In the genomic region with DNA sequence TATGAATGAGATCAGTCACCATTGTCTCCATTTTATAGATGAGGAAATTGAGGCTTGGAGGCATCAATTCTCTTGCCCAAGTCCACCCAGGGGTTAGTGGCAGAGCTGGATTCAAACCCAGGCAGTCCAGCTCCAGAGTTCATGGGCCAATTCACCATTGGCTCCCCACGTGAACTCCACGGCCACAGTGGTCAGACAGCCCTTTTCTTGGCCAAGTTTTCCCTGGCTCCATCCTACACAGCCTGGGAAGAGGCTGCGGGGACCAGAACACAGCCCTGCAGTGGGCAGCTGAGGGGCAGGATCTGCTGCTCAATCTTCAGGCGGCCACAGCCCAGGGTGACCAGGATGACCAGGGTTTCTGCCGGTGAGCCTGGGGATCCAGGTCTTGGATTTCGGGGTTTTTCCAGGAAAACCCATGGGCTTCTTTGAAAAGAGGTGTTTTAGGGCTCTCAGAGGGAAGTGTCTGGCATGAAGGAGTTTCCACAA, we compare ENCODE assay signal across 12 cellular contexts. TPM values are rescaled to one million over a fixed set of nuclear protein-coding genes. Genes with fewer than 3 reads are reported as not detected.
DNase-seq lines count a peak whose midpoint lies in the region; ATAC-seq, FAIRE-seq and TF ChIP-seq lines count a peak whose summit lies in the region.
"Had no signal": no experiment of that assay in that cellular context is flagged by ENCODE, and none has a peak within 500 bp of the region (broad histone marks: within the 10 kb centered on the region; RNA-seq: fewer than 3 reads in every experiment).

No MANE protein-coding gene starts in this region.

- CTCF ChIA-PET in PC-3 (lab: Charles Lee): interaction anchor here (1.2 kb wide), 2 partner anchors 77 to 87 kb away, joined by 3 to 5 read pairs; no protein-coding TSS in a partner anchor
- CTCF ChIA-PET in endothelial cell of umbilical vein (lab: Charles Lee): interaction anchor here (0.8 to 5.2 kb wide), 17 partner anchors 8 to 87 kb away, joined by 3 to 42 read pairs (median 7); no protein-coding TSS in a partner anchor

- no peak for TF ChIP-seq CTCF in PC-3 (conservative IDR thresholded peaks at IDR 0.05; ENCODE audit: low read depth, low read length)
- TF ChIP-seq CTCF in endothelial cell of umbilical vein (IDR thresholded peaks at IDR 0.05; ENCODE audit: extremely low read depth in 1 of 2, insufficient read depth in 1 of 2, low read depth in 1 of 2, low read length in 2 of 2): no peak
- no peak for TF ChIP-seq CTCF in tibial artery (IDR thresholded peaks at IDR 0.05)

- H3K4me2 ChIP-seq in PC-3 (ENCODE audit: low read length) (peak overlapping the region; percentile 42), endothelial cell of umbilical vein (ENCODE audit: insufficient read depth, low read length) (no peak overlapping the region)

- FAIRE-seq in endothelial cell of umbilical vein (lab: Jason Lieb, UNC): peak; percentile 37
- FAIRE-seq: GM19239 had no signal

- no peaks in the 10 kb centered on the region for H3K9me3 Mint-ChIP-seq in activated CD4-positive, alpha-beta T cell treated with anti-CD3 and anti-CD28 coated beads, Interleukin-2, amount 10 ng/mL, durations not matched to agents 24 days and 14 days
- H3K9me3 Mint-ChIP-seq: activated T-helper 1 cell treated with anti-CD3 and anti-CD28 coated beads, Interleukin-12 subunit alpha, Interleukin-12 subunit beta, Interleukin-2, Interleukin-4 antibody, amounts not matched to agents 30 ng/mL and 10 ng/mL and 1 ng/mL, durations not matched to agents 14 hours and 24 hours and 36 hours had no signal

- POLR2A ChIA-PET in PC-3 (lab: Charles Lee; ENCODE audit: unreplicated experiment) (interaction anchor here (0.6 kb wide), 1 partner anchor 114 kb away, joined by 10 read pairs; no protein-coding TSS in a partner anchor), endothelial cell of umbilical vein (lab: Charles Lee) (interaction anchor here (0.6 to 2.9 kb wide), 6 partner anchors 10 to 569 kb away, joined by 3 to 12 read pairs (median 4); no protein-coding TSS in a partner anchor)

- H3K4me1 ChIP-seq in PC-3 (ENCODE audit: insufficient read depth, low read length): peaks cover 29% of the 10 kb centered on the region
- H3K4me1 ChIP-seq in endothelial cell of umbilical vein (ENCODE audit: control insufficient read depth, extremely low read depth, insufficient read depth, low read length): peaks cover 84% of the 10 kb centered on the region
- H3K4me1 ChIP-seq in mucosa of stomach (ENCODE audit: control insufficient read depth, insufficient read depth, low read length): peaks cover 29% of the 10 kb centered on the region
- H3K4me1 ChIP-seq in tibial artery: peaks cover 10 to 40% (median 33%) of the 10 kb centered on the region in 4 donors

- peak overlapping the region; percentile 79 for H3K9ac ChIP-seq in PC-3 (ENCODE audit: low read length)
- peak overlapping the region; percentile 54 for H3K9ac ChIP-seq in endothelial cell of umbilical vein (replicated peaks; ENCODE audit: extremely low read depth, insufficient read depth, low read length)
- H3K9ac ChIP-seq in mucosa of stomach (ENCODE audit: low read length): peak overlapping the region; percentile 35

- peak; percentile 5; the same call in 1 of the 2 replicates for ATAC-seq in PC-3
- no peak for ATAC-seq in HG02981 (IDR thresholded peaks at IDR 0.05; ENCODE audit: unreplicated experiment)

- H3K79me2 ChIP-seq in PC-3 (ENCODE audit: low read length) (no peaks in the 10 kb centered on the region), endothelial cell of umbilical vein (ENCODE audit: control insufficient read depth, insufficient read depth, low read length) (peaks cover 16% of the 10 kb centered on the region)

- H3K9me3 ChIP-seq in PC-3 (ENCODE audit: low read length): no peaks in the 10 kb centered on the region
- H3K9me3 ChIP-seq in endothelial cell of umbilical vein (replicated peaks; ENCODE audit: control insufficient read depth, insufficient read depth, low read length): no peaks in the 10 kb centered on the region
- H3K9me3 ChIP-seq in mucosa of stomach (ENCODE audit: control insufficient read depth, low read length): no peaks in the 10 kb centered on the region
- H3K9me3 ChIP-seq in tibial artery: no peaks in the 10 kb centered on the region

- intact Hi-C loops in PC-3 (cut with micrococcal nuclease) (no loop called here), endothelial cell of umbilical vein (cut with micrococcal nuclease) (loop anchor here (1.0 kb wide), 4 partner anchors 8 to 21 kb away; a partner anchor contains a TSS), tibial artery (cut with DNase I; ENCODE audit: low total_unique reads) (no loop called here)
- intact Hi-C loops in activated CD4-positive, alpha-beta T cell treated with anti-CD3 and anti-CD28 coated beads, Interleukin-2, amount 10 ng/mL, durations not matched to agents 24 days and 14 days (cut with micrococcal nuclease): no loop called here

- dilution Hi-C loops in endothelial cell of umbilical vein (cut with MboI; ENCODE audit: extremely low pct_ligation_motif_present, low sequenced_read_pairs): no loop called here

- no peaks in the 10 kb centered on the region for H3K27me3 ChIP-seq in PC-3 (ENCODE audit: low read length)
- no peaks in the 10 kb centered on the region for H3K27me3 ChIP-seq in endothelial cell of umbilical vein (ENCODE audit: control insufficient read depth in 2 of 2, insufficient read depth in 2 of 2, low read length in 2 of 2)
- H3K27me3 ChIP-seq in mucosa of stomach (ENCODE audit: control insufficient read depth, insufficient read depth, low read length): no peaks in the 10 kb centered on the region
- no peaks in the 10 kb centered on the region for H3K27me3 ChIP-seq in tibial artery
- no peaks in the 10 kb centered on the region for H3K27me3 ChIP-seq in H7 (ENCODE audit: control insufficient read depth, insufficient read depth, low read length)

- H4K20me1 ChIP-seq in PC-3 (ENCODE audit: low read length) (no peaks in the 10 kb centered on the region), endothelial cell of umbilical vein (replicated peaks; ENCODE audit: control insufficient read depth, extremely low read depth, insufficient read depth, low read length) (no peaks in the 10 kb centered on the region)

- H3K4me3 ChIP-seq in PC-3 (ENCODE audit: low read length) (no peak overlapping the region), endothelial cell of umbilical vein (replicated peaks in 1 of 3; ENCODE audit: insufficient read depth in 1 of 3, low read depth in 1 of 3, low read length in 3 of 3) (no peak overlapping the region), mucosa of stomach (ENCODE audit: low read length) (no peak overlapping the region), tibial artery (no peak overlapping the region), H7 (ENCODE audit: insufficient read depth, low read depth, low read length) (no peak overlapping the region)
- H3K4me3 ChIP-seq: SK-N-MC had no signal

- H3K4me3 Mint-ChIP-seq in activated CD4-positive, alpha-beta T cell treated with anti-CD3 and anti-CD28 coated beads, Interleukin-2, amount 10 ng/mL, durations not matched to agents 24 days and 14 days: no peak overlapping the region
- H3K4me3 Mint-ChIP-seq: activated T-helper 1 cell treated with anti-CD3 and anti-CD28 coated beads, Interleukin-12 subunit alpha, Interleukin-12 subunit beta, Interleukin-2, Interleukin-4 antibody, amounts not matched to agents 30 ng/mL and 10 ng/mL and 1 ng/mL, durations not matched to agents 14 hours and 24 hours and 36 hours had no signal

- no peak overlapping the region for H3K27ac Mint-ChIP-seq in activated CD4-positive, alpha-beta T cell treated with anti-CD3 and anti-CD28 coated beads, Interleukin-2, amount 10 ng/mL, durations not matched to agents 24 days and 14 days
- H3K27ac Mint-ChIP-seq: activated T-helper 1 cell treated with anti-CD3 and anti-CD28 coated beads, Interleukin-12 subunit alpha, Interleukin-12 subunit beta, Interleukin-2, Interleukin-4 antibody, amounts not matched to agents 30 ng/mL and 10 ng/mL and 1 ng/mL, durations not matched to agents 14 hours and 24 hours and 36 hours had no signal

- TF ChIP-seq POLR2A in endothelial cell of umbilical vein (IDR thresholded peaks at IDR 0.05; ENCODE audit: low read depth, low read length): no peak

- H3K9me2 ChIP-seq in PC-3 (replicated peaks; ENCODE audit: low read length): no peaks in the 10 kb centered on the region

- peaks cover 23% of the 10 kb centered on the region for H3F3A ChIP-seq in PC-3 (ENCODE audit: low read length, unreplicated experiment)

- H2AFZ ChIP-seq in PC-3 (ENCODE audit: low read length): no peak overlapping the region
- H2AFZ ChIP-seq in endothelial cell of umbilical vein (ENCODE audit: low read depth, low read length): no peak overlapping the region

- no peaks in the 10 kb centered on the region for H3K9me1 ChIP-seq in endothelial cell of umbilical vein (replicated peaks; ENCODE audit: control insufficient read depth, extremely low read depth, insufficient read depth, low read length)

- no peaks in the 10 kb centered on the region for H3K36me3 Mint-ChIP-seq in activated CD4-positive, alpha-beta T cell treated with anti-CD3 and anti-CD28 coated beads, Interleukin-2, amount 10 ng/mL, durations not matched to agents 24 days and 14 days (ENCODE audit: low read depth)

- H3K27me3 Mint-ChIP-seq in activated CD4-positive, alpha-beta T cell treated with anti-CD3 and anti-CD28 coated beads, Interleukin-2, amount 10 ng/mL, durations not matched to agents 24 days and 14 days: no peaks in the 10 kb centered on the region

- H3K36me3 ChIP-seq in PC-3 (ENCODE audit: low read depth, low read length) (peaks cover 54% of the 10 kb centered on the region), endothelial cell of umbilical vein (ENCODE audit: control insufficient read depth in 2 of 2, extremely low read depth in 1 of 2, insufficient read depth in 2 of 2, low read length in 2 of 2) (peaks cover 29 to 70% of the 10 kb centered on the region in 2 experiments), mucosa of stomach (ENCODE audit: control insufficient read depth, insufficient read depth, low read length) (no peaks in the 10 kb centered on the region), tibial artery (peaks cover 66 to 76% (median 69%) of the 10 kb centered on the region in 3 donors), H7 (replicated peaks; ENCODE audit: control insufficient read depth, insufficient read depth, low read length) (no peaks in the 10 kb centered on the region)

- BruUV-seq in PC-3 (replicated peaks; lab: Mats Ljungman, UMichigan): no TSS peak
- BruUV-seq in endothelial cell of umbilical vein (replicated peaks; lab: Mats Ljungman, UMichigan): no TSS peak

- H3K27ac ChIP-seq in PC-3 (ENCODE audit: low read length): peak overlapping the region; percentile 95
- H3K27ac ChIP-seq in endothelial cell of umbilical vein (ENCODE audit: insufficient read depth, low read depth, low read length): peak overlapping the region; percentile 93
- H3K27ac ChIP-seq in tibial artery: peak overlapping the region; percentile 84 to 87
- H3K27ac ChIP-seq: SK-N-MC had no signal

- H3K4me1 Mint-ChIP-seq in activated CD4-positive, alpha-beta T cell treated with anti-CD3 and anti-CD28 coated beads, Interleukin-2, amount 10 ng/mL, durations not matched to agents 24 days and 14 days: no peaks in the 10 kb centered on the region

- no peak for DNase-seq in PC-3
- DNase-seq in endothelial cell of umbilical vein (ENCODE audit: low read depth, low spot score): no peak
- DNase-seq in tibial artery: no peak
- DNase-seq in germinal center (ENCODE audit: low spot score): no peak
- no peak for DNase-seq in H7
- no peak for DNase-seq in activated CD4-positive, alpha-beta T cell treated with anti-CD3 and anti-CD28 coated beads, Interleukin-2, amount 10 ng/mL, durations not matched to agents 24 days and 14 days
- DNase-seq: activated CD4-positive, CD25-positive, alpha-beta regulatory T cell had no signal

RNA-seq across cellular contexts. Expression of a gene that starts 20.4 kb away (rescaled TPM):
- total RNA-seq in PC-3 (2014; rRNA removed): 583 and 773 TPM in 2 replicates
- total RNA-seq in endothelial cell of umbilical vein: 708 and 868 TPM in 2 replicates
- 810 and 861 TPM in 2 replicates for polyA plus RNA-seq in endothelial cell of umbilical vein
- 710 and 739 TPM in 2 replicates for polyA plus RNA-seq in endothelial cell of umbilical vein (2011; cell fraction: cytosol; rRNA removed)
- polyA plus RNA-seq in endothelial cell of umbilical vein (2011; cell fraction: nucleus; rRNA removed): 680 and 705 TPM in 2 replicates
- polyA plus RNA-seq in endothelial cell of umbilical vein (2012): 931 and 1,022 TPM in 2 replicates
- 986 and 1,245 TPM in 2 replicates for polyA minus RNA-seq in endothelial cell of umbilical vein
- 21.3 TPM for polyA minus RNA-seq in endothelial cell of umbilical vein (2011; cell fraction: cytosol; rRNA and poly(A)+ RNA removed)
- 361 and 435 TPM in 2 replicates for polyA minus RNA-seq in endothelial cell of umbilical vein (2011; cell fraction: nucleus; rRNA and poly(A)+ RNA removed)
- 0.83 and 1.1 TPM in 2 replicates for total RNA-seq in H7 (2014; rRNA removed; shearing (Covaris generic))
- total RNA-seq in activated CD4-positive, alpha-beta T cell treated with anti-CD3 and anti-CD28 coated beads, Interleukin-2, amount 10 ng/mL, durations not matched to agents 24 days and 14 days: 0.05 TPM in 1 of 2 replicates, not detected in the other
- total RNA-seq: activated T-helper 1 cell treated with anti-CD3 and anti-CD28 coated beads, Interleukin-12 subunit alpha, Interleukin-12 subunit beta, Interleukin-2, Interleukin-4 antibody, amounts not matched to agents 30 ng/mL and 10 ng/mL and 1 ng/mL, durations not matched to agents 14 hours and 24 hours and 36 hours had no signal

Comparison
In these comparisons a context has a peak if more than half of its experiments do, and no peak if none do; other contexts are left out.
1. RNA of a gene that starts 20.4 kb away (total RNA-seq): 708 to 868 TPM in endothelial cell of umbilical vein and 583 to 773 TPM in PC-3; 0.83 to 1.1 TPM in H7 and 0.05 TPM in activated CD4-positive, alpha-beta T cell treated with anti-CD3 and anti-CD28 coated beads, Interleukin-2, amount 10 ng/mL, durations not matched to agents 24 days and 14 days; every median in the first group is over 100 times any median in the second.
2. Peak in every context shown above with its lines, with median percentiles within 50 percentile points of each other: H3K27ac ChIP-seq and H3K9ac ChIP-seq.